Comparison of ENCODE assay signal across 1 cellular context in the genomic region with DNA sequence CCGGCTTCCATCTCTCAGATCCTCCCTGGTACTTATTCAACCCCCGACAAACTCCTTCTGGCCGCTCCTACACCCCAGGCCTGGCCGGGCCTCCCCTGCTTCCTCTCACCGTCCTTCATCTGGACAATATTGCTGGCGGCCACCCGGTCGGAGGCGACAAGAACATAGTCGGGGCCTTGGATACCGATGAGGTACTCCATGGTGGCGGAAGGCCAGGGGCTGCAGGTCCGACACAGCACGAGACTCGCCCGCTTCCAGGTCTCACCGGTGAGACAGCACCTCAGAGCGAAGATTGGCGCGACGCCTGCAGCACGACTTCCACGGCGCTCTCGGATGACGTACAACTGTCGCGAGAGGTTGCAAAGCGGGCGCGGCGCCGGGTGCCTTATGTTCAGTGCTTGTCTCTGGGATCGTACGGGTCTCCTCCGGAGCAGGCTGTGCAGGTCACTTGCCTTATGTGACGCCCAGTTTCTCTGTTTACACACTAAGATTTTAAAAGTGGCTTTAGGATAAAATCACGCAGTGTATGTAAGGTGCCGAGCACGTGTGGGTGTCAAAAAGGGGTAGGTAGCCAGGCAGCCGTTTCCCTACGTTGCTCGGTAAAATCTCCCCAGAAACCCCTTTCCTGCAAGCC.
TF ChIP-seq lines count a peak whose summit lies in the region.

A gene (minus strand): TSS at position 294 of the 634 bp plus-strand sequence. CDS start 94 bp downstream, at position 200.

TF ChIP-seq in HepG2, 621 proteins besides CTCF, POLR2A, EP300 and RAD21 (continued from another document and continues in another):
- TF ChIP-seq, protein P1, sequence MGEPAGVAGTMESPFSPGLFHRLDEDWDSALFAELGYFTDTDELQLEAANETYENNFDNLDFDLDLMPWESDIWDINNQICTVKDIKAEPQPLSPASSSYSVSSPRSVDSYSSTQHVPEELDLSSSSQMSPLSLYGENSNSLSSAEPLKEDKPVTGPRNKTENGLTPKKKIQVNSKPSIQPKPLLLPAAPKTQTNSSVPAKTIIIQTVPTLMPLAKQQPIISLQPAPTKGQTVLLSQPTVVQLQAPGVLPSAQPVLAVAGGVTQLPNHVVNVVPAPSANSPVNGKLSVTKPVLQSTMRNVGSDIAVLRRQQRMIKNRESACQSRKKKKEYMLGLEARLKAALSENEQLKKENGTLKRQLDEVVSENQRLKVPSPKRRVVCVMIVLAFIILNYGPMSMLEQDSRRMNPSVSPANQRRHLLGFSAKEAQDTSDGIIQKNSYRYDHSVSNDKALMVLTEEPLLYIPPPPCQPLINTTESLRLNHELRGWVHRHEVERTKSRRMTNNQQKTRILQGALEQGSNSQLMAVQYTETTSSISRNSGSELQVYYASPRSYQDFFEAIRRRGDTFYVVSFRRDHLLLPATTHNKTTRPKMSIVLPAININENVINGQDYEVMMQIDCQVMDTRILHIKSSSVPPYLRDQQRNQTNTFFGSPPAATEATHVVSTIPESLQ (CRISPR knock-in tag; conservative IDR thresholded peaks at IDR 0.05): no peak
- TF ChIP-seq ARHGAP35 (CRISPR knock-in tag; IDR thresholded peaks at IDR 0.05; ENCODE audit: borderline replicate concordance) (no peak), ISL2 (CRISPR knock-in tag; IDR thresholded peaks at IDR 0.05) (peak; percentile 62; the same call in 1 of the 2 replicates), CAMTA2 (CRISPR knock-in tag; IDR thresholded peaks at IDR 0.05; ENCODE audit: borderline replicate concordance) (no peak), PITX1 (CRISPR knock-in tag; IDR thresholded peaks at IDR 0.05) (peak; percentile 57; the same call in 1 of the 2 replicates), GABPA (IDR thresholded peaks at IDR 0.05; ENCODE audit: low read depth, low read length) (no peak), GABPA (CRISPR knock-in tag; IDR thresholded peaks at IDR 0.05; ENCODE audit: low read depth) (peak; percentile 52; the same call in 1 of the 2 replicates), ZZZ3 (CRISPR knock-in tag; IDR thresholded peaks at IDR 0.05; ENCODE audit: borderline replicate concordance) (peak; percentile 84), PTBP1 (IDR thresholded peaks at IDR 0.05; ENCODE audit: low read depth, low read length, poor library complexity, severe bottlenecking) (peak; percentile 54), KLF13 (CRISPR knock-in tag; IDR thresholded peaks at IDR 0.05) (no peak), ZNF720 (CRISPR knock-in tag; IDR thresholded peaks at IDR 0.05) (no peak), NFYB (CRISPR knock-in tag; IDR thresholded peaks at IDR 0.05) (peak; percentile 46), ZNF264 (CRISPR knock-in tag; IDR thresholded peaks at IDR 0.05) (0 out of 2 replicates have a peak, but pooled peaks have one; percentile 36), MTA1 (CRISPR knock-in tag; IDR thresholded peaks at IDR 0.05; ENCODE audit: borderline replicate concordance) (0 out of 2 replicates have a peak, but pooled peaks have one; percentile 27), ELF1 (CRISPR knock-in tag; IDR thresholded peaks at IDR 0.05) (peak; percentile 79), PRMT3 (CRISPR knock-in tag; IDR thresholded peaks at IDR 0.05; ENCODE audit: borderline replicate concordance, low read depth) (no peak), NFKB2 (CRISPR knock-in tag; IDR thresholded peaks at IDR 0.05; ENCODE audit: borderline replicate concordance) (0 out of 2 replicates have a peak, but pooled peaks have one; percentile 38), AGO2 (optimal IDR thresholded peaks at IDR 0.05; ENCODE audit: low read depth, low read length) (peak; percentile 41), NCOA1 (CRISPR knock-in tag; IDR thresholded peaks at IDR 0.05) (no peak), SIX4 (CRISPR knock-in tag; IDR thresholded peaks at IDR 0.05) (peak; percentile 44; the same call in 1 of the 2 replicates), SNAI1 (CRISPR knock-in tag; IDR thresholded peaks at IDR 0.05; ENCODE audit: borderline replicate concordance) (no peak)
- TF ChIP-seq, protein P2, sequence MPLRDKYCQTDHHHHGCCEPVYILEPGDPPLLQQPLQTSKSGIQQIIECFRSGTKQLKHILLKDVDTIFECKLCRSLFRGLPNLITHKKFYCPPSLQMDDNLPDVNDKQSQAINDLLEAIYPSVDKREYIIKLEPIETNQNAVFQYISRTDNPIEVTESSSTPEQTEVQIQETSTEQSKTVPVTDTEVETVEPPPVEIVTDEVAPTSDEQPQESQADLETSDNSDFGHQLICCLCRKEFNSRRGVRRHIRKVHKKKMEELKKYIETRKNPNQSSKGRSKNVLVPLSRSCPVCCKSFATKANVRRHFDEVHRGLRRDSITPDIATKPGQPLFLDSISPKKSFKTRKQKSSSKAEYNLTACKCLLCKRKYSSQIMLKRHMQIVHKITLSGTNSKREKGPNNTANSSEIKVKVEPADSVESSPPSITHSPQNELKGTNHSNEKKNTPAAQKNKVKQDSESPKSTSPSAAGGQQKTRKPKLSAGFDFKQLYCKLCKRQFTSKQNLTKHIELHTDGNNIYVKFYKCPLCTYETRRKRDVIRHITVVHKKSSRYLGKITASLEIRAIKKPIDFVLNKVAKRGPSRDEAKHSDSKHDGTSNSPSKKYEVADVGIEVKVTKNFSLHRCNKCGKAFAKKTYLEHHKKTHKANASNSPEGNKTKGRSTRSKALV (CRISPR knock-in tag; IDR thresholded peaks at IDR 0.05): 0 out of 2 replicates have a peak, but pooled peaks have one; percentile 44
- TF ChIP-seq, protein P3, sequence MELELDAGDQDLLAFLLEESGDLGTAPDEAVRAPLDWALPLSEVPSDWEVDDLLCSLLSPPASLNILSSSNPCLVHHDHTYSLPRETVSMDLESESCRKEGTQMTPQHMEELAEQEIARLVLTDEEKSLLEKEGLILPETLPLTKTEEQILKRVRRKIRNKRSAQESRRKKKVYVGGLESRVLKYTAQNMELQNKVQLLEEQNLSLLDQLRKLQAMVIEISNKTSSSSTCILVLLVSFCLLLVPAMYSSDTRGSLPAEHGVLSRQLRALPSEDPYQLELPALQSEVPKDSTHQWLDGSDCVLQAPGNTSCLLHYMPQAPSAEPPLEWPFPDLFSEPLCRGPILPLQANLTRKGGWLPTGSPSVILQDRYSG (CRISPR knock-in tag; IDR thresholded peaks at IDR 0.05): peak; percentile 52; the same call in 1 of the 2 replicates
- TF ChIP-seq, protein P4, sequence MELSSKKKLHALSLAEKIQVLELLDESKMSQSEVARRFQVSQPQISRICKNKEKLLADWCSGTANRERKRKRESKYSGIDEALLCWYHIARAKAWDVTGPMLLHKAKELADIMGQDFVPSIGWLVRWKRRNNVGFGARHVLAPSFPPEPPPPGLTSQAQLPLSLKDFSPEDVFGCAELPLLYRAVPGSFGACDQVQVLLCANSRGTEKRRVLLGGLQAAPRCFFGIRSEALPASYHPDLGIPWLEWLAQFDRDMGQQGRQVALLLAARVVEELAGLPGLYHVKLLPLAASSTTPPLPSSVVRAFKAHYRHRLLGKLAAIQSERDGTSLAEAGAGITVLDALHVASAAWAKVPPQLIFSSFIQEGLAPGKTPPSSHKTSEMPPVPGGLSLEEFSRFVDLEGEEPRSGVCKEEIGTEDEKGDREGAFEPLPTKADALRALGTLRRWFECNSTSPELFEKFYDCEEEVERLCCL (CRISPR knock-in tag; IDR thresholded peaks at IDR 0.05; ENCODE audit: borderline replicate concordance): no peak
- TF ChIP-seq, protein P5, sequence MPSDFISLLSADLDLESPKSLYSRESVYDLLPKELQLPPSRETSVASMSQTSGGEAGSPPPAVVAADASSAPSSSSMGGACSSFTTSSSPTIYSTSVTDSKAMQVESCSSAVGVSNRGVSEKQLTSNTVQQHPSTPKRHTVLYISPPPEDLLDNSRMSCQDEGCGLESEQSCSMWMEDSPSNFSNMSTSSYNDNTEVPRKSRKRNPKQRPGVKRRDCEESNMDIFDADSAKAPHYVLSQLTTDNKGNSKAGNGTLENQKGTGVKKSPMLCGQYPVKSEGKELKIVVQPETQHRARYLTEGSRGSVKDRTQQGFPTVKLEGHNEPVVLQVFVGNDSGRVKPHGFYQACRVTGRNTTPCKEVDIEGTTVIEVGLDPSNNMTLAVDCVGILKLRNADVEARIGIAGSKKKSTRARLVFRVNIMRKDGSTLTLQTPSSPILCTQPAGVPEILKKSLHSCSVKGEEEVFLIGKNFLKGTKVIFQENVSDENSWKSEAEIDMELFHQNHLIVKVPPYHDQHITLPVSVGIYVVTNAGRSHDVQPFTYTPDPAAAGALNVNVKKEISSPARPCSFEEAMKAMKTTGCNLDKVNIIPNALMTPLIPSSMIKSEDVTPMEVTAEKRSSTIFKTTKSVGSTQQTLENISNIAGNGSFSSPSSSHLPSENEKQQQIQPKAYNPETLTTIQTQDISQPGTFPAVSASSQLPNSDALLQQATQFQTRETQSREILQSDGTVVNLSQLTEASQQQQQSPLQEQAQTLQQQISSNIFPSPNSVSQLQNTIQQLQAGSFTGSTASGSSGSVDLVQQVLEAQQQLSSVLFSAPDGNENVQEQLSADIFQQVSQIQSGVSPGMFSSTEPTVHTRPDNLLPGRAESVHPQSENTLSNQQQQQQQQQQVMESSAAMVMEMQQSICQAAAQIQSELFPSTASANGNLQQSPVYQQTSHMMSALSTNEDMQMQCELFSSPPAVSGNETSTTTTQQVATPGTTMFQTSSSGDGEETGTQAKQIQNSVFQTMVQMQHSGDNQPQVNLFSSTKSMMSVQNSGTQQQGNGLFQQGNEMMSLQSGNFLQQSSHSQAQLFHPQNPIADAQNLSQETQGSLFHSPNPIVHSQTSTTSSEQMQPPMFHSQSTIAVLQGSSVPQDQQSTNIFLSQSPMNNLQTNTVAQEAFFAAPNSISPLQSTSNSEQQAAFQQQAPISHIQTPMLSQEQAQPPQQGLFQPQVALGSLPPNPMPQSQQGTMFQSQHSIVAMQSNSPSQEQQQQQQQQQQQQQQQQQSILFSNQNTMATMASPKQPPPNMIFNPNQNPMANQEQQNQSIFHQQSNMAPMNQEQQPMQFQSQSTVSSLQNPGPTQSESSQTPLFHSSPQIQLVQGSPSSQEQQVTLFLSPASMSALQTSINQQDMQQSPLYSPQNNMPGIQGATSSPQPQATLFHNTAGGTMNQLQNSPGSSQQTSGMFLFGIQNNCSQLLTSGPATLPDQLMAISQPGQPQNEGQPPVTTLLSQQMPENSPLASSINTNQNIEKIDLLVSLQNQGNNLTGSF (CRISPR knock-in tag; IDR thresholded peaks at IDR 0.05): no peak; the same call in 1 of the 2 replicates
- TF ChIP-seq, protein P6, sequence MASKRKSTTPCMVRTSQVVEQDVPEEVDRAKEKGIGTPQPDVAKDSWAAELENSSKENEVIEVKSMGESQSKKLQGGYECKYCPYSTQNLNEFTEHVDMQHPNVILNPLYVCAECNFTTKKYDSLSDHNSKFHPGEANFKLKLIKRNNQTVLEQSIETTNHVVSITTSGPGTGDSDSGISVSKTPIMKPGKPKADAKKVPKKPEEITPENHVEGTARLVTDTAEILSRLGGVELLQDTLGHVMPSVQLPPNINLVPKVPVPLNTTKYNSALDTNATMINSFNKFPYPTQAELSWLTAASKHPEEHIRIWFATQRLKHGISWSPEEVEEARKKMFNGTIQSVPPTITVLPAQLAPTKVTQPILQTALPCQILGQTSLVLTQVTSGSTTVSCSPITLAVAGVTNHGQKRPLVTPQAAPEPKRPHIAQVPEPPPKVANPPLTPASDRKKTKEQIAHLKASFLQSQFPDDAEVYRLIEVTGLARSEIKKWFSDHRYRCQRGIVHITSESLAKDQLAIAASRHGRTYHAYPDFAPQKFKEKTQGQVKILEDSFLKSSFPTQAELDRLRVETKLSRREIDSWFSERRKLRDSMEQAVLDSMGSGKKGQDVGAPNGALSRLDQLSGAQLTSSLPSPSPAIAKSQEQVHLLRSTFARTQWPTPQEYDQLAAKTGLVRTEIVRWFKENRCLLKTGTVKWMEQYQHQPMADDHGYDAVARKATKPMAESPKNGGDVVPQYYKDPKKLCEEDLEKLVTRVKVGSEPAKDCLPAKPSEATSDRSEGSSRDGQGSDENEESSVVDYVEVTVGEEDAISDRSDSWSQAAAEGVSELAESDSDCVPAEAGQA (IDR thresholded peaks at IDR 0.05; ENCODE audit: low read depth): peak; percentile 89
- TF ChIP-seq, protein P6 (CRISPR knock-in tag; IDR thresholded peaks at IDR 0.05; ENCODE audit: borderline replicate concordance): no peak
- TF ChIP-seq, protein P7, sequence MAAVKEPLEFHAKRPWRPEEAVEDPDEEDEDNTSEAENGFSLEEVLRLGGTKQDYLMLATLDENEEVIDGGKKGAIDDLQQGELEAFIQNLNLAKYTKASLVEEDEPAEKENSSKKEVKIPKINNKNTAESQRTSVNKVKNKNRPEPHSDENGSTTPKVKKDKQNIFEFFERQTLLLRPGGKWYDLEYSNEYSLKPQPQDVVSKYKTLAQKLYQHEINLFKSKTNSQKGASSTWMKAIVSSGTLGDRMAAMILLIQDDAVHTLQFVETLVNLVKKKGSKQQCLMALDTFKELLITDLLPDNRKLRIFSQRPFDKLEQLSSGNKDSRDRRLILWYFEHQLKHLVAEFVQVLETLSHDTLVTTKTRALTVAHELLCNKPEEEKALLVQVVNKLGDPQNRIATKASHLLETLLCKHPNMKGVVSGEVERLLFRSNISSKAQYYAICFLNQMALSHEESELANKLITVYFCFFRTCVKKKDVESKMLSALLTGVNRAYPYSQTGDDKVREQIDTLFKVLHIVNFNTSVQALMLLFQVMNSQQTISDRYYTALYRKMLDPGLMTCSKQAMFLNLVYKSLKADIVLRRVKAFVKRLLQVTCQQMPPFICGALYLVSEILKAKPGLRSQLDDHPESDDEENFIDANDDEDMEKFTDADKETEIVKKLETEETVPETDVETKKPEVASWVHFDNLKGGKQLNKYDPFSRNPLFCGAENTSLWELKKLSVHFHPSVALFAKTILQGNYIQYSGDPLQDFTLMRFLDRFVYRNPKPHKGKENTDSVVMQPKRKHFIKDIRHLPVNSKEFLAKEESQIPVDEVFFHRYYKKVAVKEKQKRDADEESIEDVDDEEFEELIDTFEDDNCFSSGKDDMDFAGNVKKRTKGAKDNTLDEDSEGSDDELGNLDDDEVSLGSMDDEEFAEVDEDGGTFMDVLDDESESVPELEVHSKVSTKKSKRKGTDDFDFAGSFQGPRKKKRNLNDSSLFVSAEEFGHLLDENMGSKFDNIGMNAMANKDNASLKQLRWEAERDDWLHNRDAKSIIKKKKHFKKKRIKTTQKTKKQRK (IDR thresholded peaks at IDR 0.05; ENCODE audit: low read length): no peak
